In the genomic region with DNA sequence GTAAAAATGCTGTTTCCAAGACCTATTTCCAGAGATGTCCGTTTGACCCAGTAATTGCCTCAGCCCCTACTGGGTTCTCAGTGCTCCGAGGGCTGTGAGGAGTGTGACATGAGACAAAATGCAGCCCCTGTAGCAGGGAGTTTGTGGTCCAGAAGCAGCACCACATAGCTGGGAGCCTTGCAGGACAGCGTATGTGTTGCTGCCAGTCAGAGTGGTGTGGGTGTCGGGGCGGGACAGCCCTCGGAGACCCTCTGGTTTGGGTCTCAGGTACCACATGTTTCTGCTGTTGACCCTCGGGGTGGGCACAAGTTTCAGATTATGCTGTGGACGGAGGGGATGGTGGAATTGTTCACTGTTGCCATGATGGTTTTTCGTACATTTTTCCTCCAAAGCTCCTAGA, we compare ENCODE assay signal across 20 cellular contexts.
"Had no signal": no experiment of that assay in that cellular context is flagged by ENCODE, and none has a peak within 500 bp of the region (broad histone marks: within the 10 kb centered on the region; RNA-seq: fewer than 3 reads in every experiment).

No MANE protein-coding gene starts in this region.

- H3K27me3 Mint-ChIP-seq: activated CD4-positive, alpha-beta T cell treated with anti-CD3 and anti-CD28 coated beads, Interleukin-2, amount 10 ng/mL, durations not matched to agents 7 days and 5 days; activated CD8-positive, alpha-beta memory T cell treated with anti-CD3 and anti-CD28 coated beads, Interleukin-2, amount 10 ng/mL, durations not matched to agents 7 days and 5 days; activated CD8-positive, alpha-beta T cell treated with anti-CD3 and anti-CD28 coated beads for 36 hours; naive thymus-derived CD8-positive, alpha-beta T cell had no signal

- ATAC-seq: activated CD4-positive, CD25-positive, alpha-beta regulatory T cell treated with anti-CD3 and anti-CD28 coated beads, Interleukin-2, amount 50 U/mL, for 24 hours; activated CD8-positive, alpha-beta memory T cell treated with anti-CD3 and anti-CD28 coated beads, Interleukin-2, amount 10 ng/mL, durations not matched to agents 7 days and 5 days; activated CD8-positive, alpha-beta T cell treated with anti-CD3 and anti-CD28 coated beads for 36 hours; naive thymus-derived CD8-positive, alpha-beta T cell had no signal

- H3K27ac Mint-ChIP-seq: activated CD4-positive, alpha-beta T cell treated with anti-CD3 and anti-CD28 coated beads, Interleukin-2, amount 10 ng/mL, durations not matched to agents 7 days and 5 days; activated CD8-positive, alpha-beta memory T cell treated with anti-CD3 and anti-CD28 coated beads, Interleukin-2, amount 10 ng/mL, durations not matched to agents 7 days and 5 days; activated CD8-positive, alpha-beta T cell treated with anti-CD3 and anti-CD28 coated beads for 36 hours; activated naive CD8-positive, alpha-beta T cell treated with anti-CD3 and anti-CD28 coated beads, Interleukin-2, amount 10 ng/mL, durations not matched to agents 7 days and 5 days had no signal

- DNase-seq: activated CD4-positive, alpha-beta T cell treated with anti-CD3 and anti-CD28 coated beads, Interleukin-2, amount 10 ng/mL, durations not matched to agents 7 days and 5 days; activated CD8-positive, alpha-beta memory T cell treated with anti-CD3 and anti-CD28 coated beads, Interleukin-2, amount 10 ng/mL, durations not matched to agents 7 days and 5 days; activated CD8-positive, alpha-beta T cell treated with anti-CD3 and anti-CD28 coated beads for 36 hours; activated naive CD4-positive, alpha-beta T cell; activated naive CD8-positive, alpha-beta T cell treated with anti-CD3 and anti-CD28 coated beads, Interleukin-2, amount 10 ng/mL, durations not matched to agents 7 days and 5 days; amygdala; foreskin melanocyte; glutamatergic neuron; left ventricle myocardium inferior; naive thymus-derived CD8-positive, alpha-beta T cell; ovary; psoas muscle; stimulated activated CD4-positive, alpha-beta T cell treated with anti-CD3 and anti-CD28 coated beads, Interleukin-4, amount 100 ng/mL, for 4 hours; stomach had no signal

- H3K4me3 ChIP-seq: hepatocyte, left ventricle myocardium inferior, ovary, psoas muscle, right atrium auricular region, stomach, suprapubic skin, tibial nerve had no signal

- H3K36me3 ChIP-seq: left ventricle myocardium inferior, neutrophil, ovary, right atrium auricular region, suprapubic skin, tibial nerve had no signal

- H3K9me3 ChIP-seq: left ventricle myocardium inferior, neutrophil, ovary, psoas muscle, right atrium auricular region, stomach, suprapubic skin, tibial nerve had no signal

- H3K27ac ChIP-seq: hepatocyte, neutrophil, ovary, psoas muscle, right atrium auricular region, stomach, suprapubic skin, tibial nerve had no signal

- H3K4me3 Mint-ChIP-seq: activated CD4-positive, alpha-beta T cell treated with anti-CD3 and anti-CD28 coated beads, Interleukin-2, amount 10 ng/mL, durations not matched to agents 7 days and 5 days; activated CD8-positive, alpha-beta memory T cell treated with anti-CD3 and anti-CD28 coated beads, Interleukin-2, amount 10 ng/mL, durations not matched to agents 7 days and 5 days; activated CD8-positive, alpha-beta T cell treated with anti-CD3 and anti-CD28 coated beads for 36 hours; activated naive CD8-positive, alpha-beta T cell treated with anti-CD3 and anti-CD28 coated beads, Interleukin-2, amount 10 ng/mL, durations not matched to agents 7 days and 5 days; naive thymus-derived CD8-positive, alpha-beta T cell had no signal

- H3K27me3 ChIP-seq: hepatocyte, neutrophil, ovary, right atrium auricular region, stomach, suprapubic skin, tibial nerve had no signal

- H3K9me3 Mint-ChIP-seq: activated CD4-positive, alpha-beta T cell treated with anti-CD3 and anti-CD28 coated beads, Interleukin-2, amount 10 ng/mL, durations not matched to agents 7 days and 5 days; activated CD8-positive, alpha-beta T cell treated with anti-CD3 and anti-CD28 coated beads for 36 hours; naive thymus-derived CD8-positive, alpha-beta T cell had no signal

- H3K36me3 Mint-ChIP-seq: activated CD8-positive, alpha-beta memory T cell treated with anti-CD3 and anti-CD28 coated beads, Interleukin-2, amount 10 ng/mL, durations not matched to agents 7 days and 5 days had no signal
